In genomic region chr2:75432761-75433361, GRCh38 we compare ENCODE assay signal across 10 cellular contexts.
DNase-seq lines count a peak whose midpoint lies in the region; ATAC-seq, FAIRE-seq and TF ChIP-seq lines count a peak whose summit lies in the region.
"Had no signal": no experiment of that assay in that cellular context is flagged by ENCODE, and none has a peak within 500 bp of the region (broad histone marks: within the 10 kb centered on the region; RNA-seq: fewer than 3 reads in every experiment).

No MANE protein-coding gene starts in this region.

- H3K79me2 ChIP-seq in H1 (ENCODE audit: control insufficient read depth in 1 of 2, insufficient read depth in 2 of 2, low read length in 2 of 2), result no peaks in the 10 kb centered on the region

- in situ Hi-C loops in Caki2 (cut with HindIII; ENCODE audit: low pct_unique_long_range_greater_than_20kb, low sequenced_read_pairs), result no loop called here

- peak overlapping the region; percentile 73; the same call in 1 of the 2 replicates for H2BK20ac ChIP-seq in H1 (ENCODE audit: low read length)

- TF ChIP-seq EP300 in H1 (IDR thresholded peaks at IDR 0.05; ENCODE audit: borderline replicate concordance in 1 of 2, low read depth in 2 of 2, low read length in 2 of 2), result no peak

- H3K79me1 ChIP-seq in H1 (ENCODE audit: low read depth, low read length), result no peaks in the 10 kb centered on the region

- H3K9ac ChIP-seq in H1 (replicated peaks in 1 of 4; ENCODE audit: extremely low read depth in 1 of 4, low read depth in 3 of 4, low read length in 3 of 4), result no peak overlapping the region

- no peak for TF ChIP-seq POLR2A in H1 (IDR thresholded peaks at IDR 0.05; ENCODE audit: control extremely low read depth in 1 of 2, low read depth in 2 of 2, low read length in 2 of 2)
- TF ChIP-seq POLR2A in lower leg skin (IDR thresholded peaks at IDR 0.05), result no peak
- no peak for TF ChIP-seq POLR2A in body of pancreas (IDR thresholded peaks at IDR 0.05)

- no peak overlapping the region for H2BK120ac ChIP-seq in H1 (replicated peaks; ENCODE audit: low read depth, low read length)

- peak; percentile 6 for DNase-seq in Caki2 (ENCODE audit: low read depth)
- no peak for DNase-seq in H1 (ENCODE audit: low read depth in 1 of 2, low spot score in 2 of 2)
- no peak for DNase-seq in dedifferentiated amniotic fluid mesenchymal stem cell (ENCODE audit: extremely low spot score)
- no peak for DNase-seq in lower leg skin (ENCODE audit: low spot score in 2 of 2)
- DNase-seq in body of pancreas, result no peak
- DNase-seq in head of caudate nucleus, result no peak
- DNase-seq: CD4-positive, CD25-positive, alpha-beta regulatory T cell had no signal

- H3K27me3 ChIP-seq in H1 (replicated peaks in 1 of 4; ENCODE audit: control insufficient read depth in 3 of 4, extremely low read depth in 1 of 4, insufficient read depth in 3 of 4, low read length in 3 of 4) (no peaks in the 10 kb centered on the region), body of pancreas (no peaks in the 10 kb centered on the region)

- no peak overlapping the region for H2AK5ac ChIP-seq in H1 (ENCODE audit: low read depth, low read length)

- CTCF ChIA-PET in H1 (lab: Charles Lee; ENCODE audit: partially characterized antibody), result interaction anchor here (0.7 to 1.8 kb wide), 6 partner anchors 9 to 278 kb away, joined by 3 to 5 read pairs (median 4); no protein-coding TSS in a partner anchor

- H3K27ac ChIP-seq in H1 (ENCODE audit: low read depth, low read length) (no peak overlapping the region), body of pancreas (no peak overlapping the region)

- 0 out of 2 replicates have a peak overlapping the region, but pooled peaks have one; percentile 51 for H3K18ac ChIP-seq in H1 (ENCODE audit: extremely low read depth, low read length)

- ATAC-seq in GM19372 (IDR thresholded peaks at IDR 0.05; ENCODE audit: low read depth, unreplicated experiment), result peak; percentile 76
- ATAC-seq in HG03103 (IDR thresholded peaks at IDR 0.05; ENCODE audit: low read depth, unreplicated experiment), result peak; percentile 79
- no peak for ATAC-seq in body of pancreas
- ATAC-seq: Panc1 had no signal

- no peak overlapping the region for H3K56ac ChIP-seq in H1 (replicated peaks; ENCODE audit: insufficient read length, low read depth, low read length)

- no peak for TF ChIP-seq RAD21 in H1 (IDR thresholded peaks at IDR 0.05 in 1 of 2, conservative IDR thresholded peaks at IDR 0.05 in 1 of 2; ENCODE audit: low read depth in 2 of 2, low read length in 2 of 2)

- H3K4ac ChIP-seq in H1 (replicated peaks; ENCODE audit: insufficient read length, low read depth, low read length), result no peak overlapping the region

- peak overlapping the region; percentile 84 for H2BK5ac ChIP-seq in H1 (ENCODE audit: low read depth, low read length)

- H4K91ac ChIP-seq in H1 (replicated peaks; ENCODE audit: insufficient read length, low read length), result no peak overlapping the region

- no peak overlapping the region for H3K4me2 ChIP-seq in H1 (ENCODE audit: insufficient read depth in 1 of 2, low read depth in 2 of 2, low read length in 2 of 2)

- no peak overlapping the region for H3K14ac ChIP-seq in H1 (ENCODE audit: insufficient read length)

- H3K23me2 ChIP-seq in H1 (ENCODE audit: low read depth, low read length), result no peaks in the 10 kb centered on the region

- peak overlapping the region; percentile 55; the same call in 1 of the 2 replicates for H2BK12ac ChIP-seq in H1 (ENCODE audit: low read depth, low read length)

- no peak overlapping the region for H4K5ac ChIP-seq in H1 (ENCODE audit: insufficient read length, low read depth, low read length)

- H3K9me3 ChIP-seq in H1 (ENCODE audit: insufficient read depth in 2 of 2, low read depth in 1 of 2, low read length in 1 of 2), result no peaks in the 10 kb centered on the region
- H3K9me3 ChIP-seq in body of pancreas, result no peaks in the 10 kb centered on the region

- peak overlapping the region; percentile 81; the same call in 1 of the 2 replicates for H2BK15ac ChIP-seq in H1 (ENCODE audit: low read length)

- H3K23ac ChIP-seq in H1 (ENCODE audit: insufficient read length), result no peak overlapping the region

- TF ChIP-seq CTCF in H1 (IDR thresholded peaks at IDR 0.05; ENCODE audit: control extremely low read depth in 1 of 3, insufficient read depth in 1 of 3, low read depth in 1 of 3, low read length in 3 of 3) (no peak), lower leg skin (IDR thresholded peaks at IDR 0.05) (no peak), body of pancreas (IDR thresholded peaks at IDR 0.05) (no peak)

- H3K4me3 ChIP-seq in H1 (ENCODE audit: extremely low read depth in 1 of 4, insufficient read depth in 2 of 4, low read depth in 3 of 4, low read length in 4 of 4), result no peak overlapping the region
- no peak overlapping the region for H3K4me3 ChIP-seq in lower leg skin (ENCODE audit: low read depth, poor library complexity, severe bottlenecking)
- H3K4me3 ChIP-seq in body of pancreas, result no peak overlapping the region

- WGBS in H1 (ENCODE audit: extremely low coverage in 1 of 2, insufficient coverage in 1 of 2, insufficient read length in 1 of 2, insufficient replicate concordance in 2 of 2, low coverage in 1 of 2, low lambda C conversion rate in 2 of 2, missing lambda C conversion rate in 1 of 2), 2 experiments, result 76% methylated on average over 4 of the region's 4 CpGs; no CpG with 5 or more reads in 1 of the 2 experiments
- WGBS in lower leg skin, 2 donors, result 80 to 82% methylated on average over 4 of the region's 4 CpGs
- WGBS in body of pancreas, 2 donors, result 91 to 100% methylated on average over 3 to 4 of the region's 4 CpGs

- H4K8ac ChIP-seq in H1 (ENCODE audit: extremely low read depth, insufficient read depth, low read length), result no peak overlapping the region

- FAIRE-seq in H1 (lab: Jason Lieb, UNC), result no peak

- POLR2A ChIA-PET in H1 (lab: Charles Lee; ENCODE audit: partially characterized antibody), result no interaction called here

- intact Hi-C loops in lower leg skin (cut with DNase I; ENCODE audit: low total_unique reads), result no loop called here
- intact Hi-C loops in body of pancreas (cut with DNase I), result no loop called here
- intact Hi-C loops in head of caudate nucleus (cut with DNase I), result no loop called here

- H3K4me1 ChIP-seq in H1 (replicated peaks in 1 of 4; ENCODE audit: control insufficient read depth in 3 of 4, insufficient read depth in 4 of 4, low read length in 3 of 4), result peaks cover 4 to 20% (median 6%) of the 10 kb centered on the region in 4 experiments; a peak in 5 of 7 replicates
- H3K4me1 ChIP-seq in body of pancreas, result peaks cover 12% of the 10 kb centered on the region

- peak overlapping the region; percentile 65; the same call in 1 of the 2 replicates for H2AFZ ChIP-seq in H1 (ENCODE audit: low read length)

- no peaks in the 10 kb centered on the region for H4K20me1 ChIP-seq in H1 (replicated peaks in 1 of 2; ENCODE audit: control insufficient read depth in 1 of 2, insufficient read depth in 2 of 2, low read length in 2 of 2)

- H3K36me3 ChIP-seq in H1 (ENCODE audit: control insufficient read depth in 2 of 4, insufficient read depth in 4 of 4, low read length in 3 of 4) (no peaks in the 10 kb centered on the region), body of pancreas (replicated peaks in 1 of 2; ENCODE audit: insufficient read depth in 1 of 2, low read depth in 2 of 2) (no peaks in the 10 kb centered on the region)

TF ChIP-seq in H1, 55 proteins besides CTCF, POLR2A, EP300 and RAD21:
- TF ChIP-seq RFX5 (IDR thresholded peaks at IDR 0.05; ENCODE audit: borderline replicate concordance, low read depth, low read length), result no peak
- TF ChIP-seq CHD2 (IDR thresholded peaks at IDR 0.05; ENCODE audit: low read length), result no peak
- no peak for TF ChIP-seq JUND (IDR thresholded peaks at IDR 0.05; ENCODE audit: low read length)
- TF ChIP-seq CREB1 (IDR thresholded peaks at IDR 0.05), result no peak
- TF ChIP-seq KDM4A (IDR thresholded peaks at IDR 0.05; ENCODE audit: low read depth, low read length, severe bottlenecking), result no peak
- no peak for TF ChIP-seq TAF7 (optimal IDR thresholded peaks at IDR 0.05; ENCODE audit: borderline replicate concordance, low read depth, low read length)
- no peak for TF ChIP-seq CBX5 (IDR thresholded peaks at IDR 0.05; ENCODE audit: low read depth, low read length)
- TF ChIP-seq HDAC6 (IDR thresholded peaks at IDR 0.05; ENCODE audit: low read depth, low read length), result no peak
- no peak for TF ChIP-seq MAFK (IDR thresholded peaks at IDR 0.05; ENCODE audit: low read depth, low read length)
- TF ChIP-seq EGR1 (IDR thresholded peaks at IDR 0.05; ENCODE audit: borderline replicate concordance, low read depth, low read length), result no peak
- no peak for TF ChIP-seq POLR2AphosphoS5 (IDR thresholded peaks at IDR 0.05; ENCODE audit: low read depth, low read length)
